In the genomic region with DNA sequence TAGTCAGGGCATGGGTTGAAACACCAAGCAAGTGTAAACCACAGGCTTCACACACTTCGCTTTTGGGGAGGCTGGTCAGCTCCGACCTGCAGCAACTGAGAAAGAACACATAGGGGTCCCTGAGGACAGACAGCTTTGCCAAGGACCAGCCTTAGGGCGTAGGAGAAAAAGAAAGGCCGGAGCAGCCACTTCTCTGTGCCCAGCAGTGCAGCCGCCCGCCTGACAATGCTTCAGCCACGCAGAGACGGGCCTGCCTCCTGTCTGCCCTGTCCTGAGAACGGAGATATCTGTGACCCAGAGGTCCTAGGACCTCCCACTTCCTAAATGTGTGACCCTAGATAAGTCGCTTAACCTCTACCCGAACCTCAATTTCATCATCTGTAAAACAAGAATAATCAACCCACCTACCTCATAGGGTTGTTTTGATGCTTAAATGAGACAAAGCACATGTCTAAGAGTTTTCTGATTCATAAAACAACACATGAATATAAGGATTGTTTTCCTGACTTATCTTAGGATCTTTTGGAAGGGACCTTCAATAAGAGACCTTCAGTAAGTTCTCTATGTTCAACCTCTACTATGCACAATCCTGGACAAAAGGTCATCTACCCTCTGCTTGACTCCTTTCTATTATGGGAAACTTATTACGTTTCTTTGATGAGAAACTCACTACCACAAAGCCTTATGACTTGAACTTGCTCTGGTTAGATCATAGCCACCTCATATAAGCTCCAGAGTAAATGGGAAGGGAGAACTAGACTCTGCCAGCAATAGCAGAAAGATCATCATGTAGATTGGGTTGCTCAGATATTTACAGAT, we compare ENCODE assay signal across 26 cellular contexts. TPM values are rescaled to one million over a fixed set of nuclear protein-coding genes. Genes with fewer than 3 reads are reported as not detected.
DNase-seq lines count a peak whose midpoint lies in the region; ATAC-seq, FAIRE-seq and TF ChIP-seq lines count a peak whose summit lies in the region.
"Had no signal": no experiment of that assay in that cellular context is flagged by ENCODE, and none has a peak within 500 bp of the region (broad histone marks: within the 10 kb centered on the region; RNA-seq: fewer than 3 reads in every experiment).

No MANE protein-coding gene starts in this region.

- BruUV-seq in HepG2 (replicated peaks; lab: Mats Ljungman, UMichigan) (no TSS peak), GM12878 (replicated peaks; lab: Mats Ljungman, UMichigan) (no TSS peak)

- TF ChIP-seq POLR2A in HepG2 (IDR thresholded peaks at IDR 0.05; ENCODE audit: insufficient read depth in 1 of 2, low read depth in 2 of 2, low read length in 2 of 2) (no peak), GM12878 (IDR thresholded peaks at IDR 0.05; ENCODE audit: low read depth, low read length) (no peak), suprapubic skin (IDR thresholded peaks at IDR 0.05) (no peak)

- H3K27ac ChIP-seq in liver (ENCODE audit: low read depth in 1 of 2, low read length in 2 of 2) (no peak overlapping the region), HepG2 (ENCODE audit: extremely low read length, insufficient read depth, low read length) (no peak overlapping the region), GM12878 (ENCODE audit: control insufficient read depth, insufficient read depth) (no peak overlapping the region), suprapubic skin (peak overlapping the region; percentile 19)
- H3K27ac ChIP-seq: brain microvascular endothelial cell, KMS-11, neutrophil had no signal

- H3K27me3 ChIP-seq in liver (ENCODE audit: control insufficient read depth in 4 of 4, insufficient read depth in 4 of 4, low read length in 3 of 4), result no peaks in the 10 kb centered on the region
- peaks cover 0 to 39% of the 10 kb centered on the region in 2 experiments; a peak in 3 of 5 replicates for H3K27me3 ChIP-seq in HepG2 (ENCODE audit: control insufficient read depth in 1 of 2, insufficient read depth in 2 of 2, low read length in 2 of 2)
- no peaks in the 10 kb centered on the region for H3K27me3 ChIP-seq in GM12878 (replicated peaks in 1 of 2; ENCODE audit: control insufficient read depth in 2 of 2, insufficient read depth in 2 of 2, low read length in 1 of 2)
- no peaks in the 10 kb centered on the region for H3K27me3 ChIP-seq in suprapubic skin
- H3K27me3 ChIP-seq: brain microvascular endothelial cell, neutrophil had no signal

- ATAC-seq in HepG2, result no peak
- ATAC-seq in GM12878, result no peak
- no peak for ATAC-seq in HG03097 (IDR thresholded peaks at IDR 0.05; ENCODE audit: low FRiP score, unreplicated experiment)
- ATAC-seq: activated T-cell treated with anti-CD3 and anti-CD28 coated beads, Interleukin-2, amount 50 U/mL, for 4 hours had no signal

- no peak for TF ChIP-seq CTCF in liver (IDR thresholded peaks at IDR 0.05; ENCODE audit: low read depth, low read length, missing input control)
- no peak for TF ChIP-seq CTCF in HepG2 (CRISPR knock-in tag; IDR thresholded peaks at IDR 0.05)
- TF ChIP-seq CTCF in GM12878 (IDR thresholded peaks at IDR 0.05 in 2 of 3, conservative IDR thresholded peaks at IDR 0.05 in 1 of 3; ENCODE audit: control insufficient read depth in 2 of 3, extremely low read depth in 1 of 3, insufficient read depth in 1 of 3, low read depth in 3 of 3, low read length in 3 of 3), result no peak
- TF ChIP-seq CTCF in suprapubic skin (IDR thresholded peaks at IDR 0.05), result no peak

- POLR2A ChIA-PET in HepG2 (lab: Yijun Ruan, JAX) (no interaction called here), GM12878 (lab: Charles Lee) (interaction anchor here (0.6 to 2.2 kb wide), 3 partner anchors 26 to 274 kb away, joined by 3 to 7 read pairs (median 4); no protein-coding TSS in a partner anchor)

- H2AFZ ChIP-seq in HepG2 (ENCODE audit: low read length), result no peak overlapping the region
- no peak overlapping the region; the same call in 1 of the 2 replicates for H2AFZ ChIP-seq in GM12878 (ENCODE audit: control insufficient read depth, low read depth, low read length)

- H3K36me3 Mint-ChIP-seq in immature natural killer cell, result no peaks in the 10 kb centered on the region
- H3K36me3 Mint-ChIP-seq: activated CD4-positive, alpha-beta memory T cell treated with anti-CD3 and anti-CD28 coated beads for 36 hours; CD4-positive, alpha-beta memory T cell had no signal

- RAD21 ChIA-PET in GM12878 (lab: Charles Lee; ENCODE audit: unreplicated experiment), result interaction anchor here (1.1 to 1.9 kb wide), 7 partner anchors 17 to 261 kb away, joined by 3 to 9 read pairs (median 4); no protein-coding TSS in a partner anchor

- H3K4me2 ChIP-seq in HepG2 (ENCODE audit: low read depth, low read length) (no peak overlapping the region), GM12878 (ENCODE audit: control insufficient read depth, insufficient read depth) (no peak overlapping the region)
- H3K4me2 ChIP-seq: KMS-11 had no signal

- intact Hi-C loops in HepG2 (cut with micrococcal nuclease; ENCODE audit: unreplicated experiment), result no loop called here
- intact Hi-C loops in GM12878 (cut with micrococcal nuclease; ENCODE audit: unreplicated experiment), result no loop called here

- H3K27ac Mint-ChIP-seq in immature natural killer cell, result peak overlapping the region; percentile 79 to 91 (median 88)
- H3K27ac Mint-ChIP-seq: activated CD4-positive, alpha-beta memory T cell treated with anti-CD3 and anti-CD28 coated beads for 36 hours; CD4-positive, alpha-beta memory T cell had no signal

- DNase-seq in HepG2 (ENCODE audit: low spot score) (no peak), GM12878 (ENCODE audit: low read depth, low spot score) (no peak), immature natural killer cell (peak; percentile 76 to 79 (median 78)), suprapubic skin (ENCODE audit: low spot score in 2 of 2) (no peak), NOMO-1 treated with DMSO at 0.1 percent for 48 hours (lab: John Stamatoyannopoulos, UW; ENCODE audit: unreplicated experiment) (no peak)
- DNase-seq in activated CD4-positive, CD25-positive, alpha-beta regulatory T cell treated with anti-CD3 and anti-CD28 coated beads, Interleukin-2, amount 50 U/mL, for 72 hours, result no peak
- DNase-seq: activated CD4-positive, alpha-beta memory T cell treated with anti-CD3 and anti-CD28 coated beads for 36 hours; activated T-cell treated with anti-CD3 and anti-CD28 coated beads, Interleukin-2, amount 50 U/mL, for 4 hours; brain microvascular endothelial cell; CD4-positive, alpha-beta memory T cell; MV-4-11; NCI-H187 treated with DMSO at 0.1 percent for 48 hours; NCI-H446; retina; RPMI8226; stimulated activated CD4-positive, alpha-beta T cell treated with anti-CD3 and anti-CD28 coated beads, Interleukin-15, amount 100 ng/mL, for 24 hours; stimulated activated naive CD4-positive, alpha-beta T cell; trophoblast cell had no signal

- H3K36me3 ChIP-seq in liver (ENCODE audit: control insufficient read depth in 4 of 4, insufficient read depth in 3 of 4, low read depth in 1 of 4, low read length in 3 of 4) (no peaks in the 10 kb centered on the region), HepG2 (replicated peaks in 1 of 2; ENCODE audit: control insufficient read depth in 1 of 2, insufficient read depth in 2 of 2, low read length in 2 of 2) (no peaks in the 10 kb centered on the region), GM12878 (ENCODE audit: control insufficient read depth in 2 of 2, insufficient read depth in 2 of 2, low read length in 1 of 2) (no peaks in the 10 kb centered on the region), suprapubic skin (no peaks in the 10 kb centered on the region)
- H3K36me3 ChIP-seq: brain microvascular endothelial cell, neutrophil had no signal

- 81% methylated on average over 12 of the region's 12 CpGs for WGBS in liver
- WGBS in HepG2 (ENCODE audit: low lambda C conversion rate), result 36% methylated on average over 12 of the region's 12 CpGs
- 84% methylated on average over 12 of the region's 12 CpGs for WGBS in GM12878 (ENCODE audit: insufficient coverage, insufficient replicate concordance, low lambda C conversion rate, missing lambda C conversion rate)
- WGBS in suprapubic skin, result 80% methylated on average over 12 of the region's 12 CpGs

- H3K4me3 ChIP-seq in liver (ENCODE audit: low read depth in 1 of 3, low read length in 3 of 3), result no peak overlapping the region
- no peak overlapping the region for H3K4me3 ChIP-seq in HepG2 (replicated peaks in 1 of 3; ENCODE audit: insufficient read depth in 1 of 3, low read depth in 2 of 3, low read length in 3 of 3)
- H3K4me3 ChIP-seq in GM12878, result no peak overlapping the region
- H3K4me3 ChIP-seq in suprapubic skin, result no peak overlapping the region
- H3K4me3 ChIP-seq: coronary artery had no signal

- no peaks in the 10 kb centered on the region for H3K9me3 ChIP-seq in liver (ENCODE audit: control insufficient read depth in 4 of 4, low read length in 3 of 4)
- no peaks in the 10 kb centered on the region for H3K9me3 ChIP-seq in HepG2 (ENCODE audit: low read length)
- peaks cover 3% of the 10 kb centered on the region for H3K9me3 ChIP-seq in GM12878 (replicated peaks; ENCODE audit: control insufficient read depth, insufficient read depth, low read length)
- no peaks in the 10 kb centered on the region for H3K9me3 ChIP-seq in suprapubic skin
- H3K9me3 ChIP-seq: neutrophil had no signal

- CTCF ChIA-PET in HepG2 (lab: Yijun Ruan, JAX; ENCODE audit: low intra/inter-chr PET ratio, low total read pairs) (interaction anchor here (1.8 kb wide), 1 partner anchor 256 kb away, joined by 4 read pairs; no protein-coding TSS in a partner anchor), GM12878 (lab: Yijun Ruan, JAX) (interaction anchor here (1.0 to 2.3 kb wide), 5 partner anchors 17 to 277 kb away, joined by 3 to 12 read pairs (median 5); no protein-coding TSS in a partner anchor)

- H4K20me1 ChIP-seq in HepG2 (ENCODE audit: insufficient read depth, low read length) (no peaks in the 10 kb centered on the region), GM12878 (ENCODE audit: control insufficient read depth, insufficient read depth) (no peaks in the 10 kb centered on the region)

- H3K27me3 Mint-ChIP-seq in immature natural killer cell (ENCODE audit: low read depth in 3 of 3), result peaks cover 0 to 10% (median under 1%) of the 10 kb centered on the region in 3 donors

- no peaks in the 10 kb centered on the region for H3K9me3 Mint-ChIP-seq in immature natural killer cell
- H3K9me3 Mint-ChIP-seq: activated CD4-positive, alpha-beta memory T cell treated with anti-CD3 and anti-CD28 coated beads for 36 hours; activated T-cell treated with anti-CD3 and anti-CD28 coated beads, Interleukin-2, amount 50 U/mL, for 4 hours had no signal

- peaks cover 73 to 89% of the 10 kb centered on the region in 2 donors for H3K4me1 Mint-ChIP-seq in immature natural killer cell

- TF ChIP-seq EP300 in HepG2 (IDR thresholded peaks at IDR 0.05; ENCODE audit: low read depth in 2 of 2, low read length in 2 of 2) (no peak), HepG2 (CRISPR knock-in tag; IDR thresholded peaks at IDR 0.05; ENCODE audit: borderline replicate concordance) (no peak), GM12878 (IDR thresholded peaks at IDR 0.05; ENCODE audit: borderline replicate concordance in 1 of 2, control insufficient read depth in 1 of 2, low read depth in 2 of 2, low read length in 2 of 2) (no peak), suprapubic skin (IDR thresholded peaks at IDR 0.05) (no peak)

- FAIRE-seq in HepG2 (lab: Jason Lieb, UNC) (no peak), GM12878 (lab: Jason Lieb, UNC) (no peak)
- FAIRE-seq: frontal cortex, TTC549 had no signal

- in situ Hi-C loops in HepG2 (cut with HindIII; ENCODE audit: extremely low pct_ligation_motif_present, low pct_unique_long_range_greater_than_20kb), result loop anchor here (25.0 kb wide), 1 partner anchor 509 kb away; no protein-coding TSS in a partner anchor
- in situ Hi-C loops in GM12878 (cut with MboI), result no loop called here

- TF ChIP-seq RAD21 in liver (IDR thresholded peaks at IDR 0.05) (no peak), HepG2 (CRISPR knock-in tag; IDR thresholded peaks at IDR 0.05) (no peak), GM12878 (IDR thresholded peaks at IDR 0.05; ENCODE audit: insufficient read depth, low read depth, low read length) (no peak)

- no peak overlapping the region for H3K9ac ChIP-seq in liver (ENCODE audit: low read depth in 1 of 2, low read length in 2 of 2)
- H3K9ac ChIP-seq in HepG2 (ENCODE audit: insufficient read depth, low read depth, low read length), result no peak overlapping the region
- H3K9ac ChIP-seq in GM12878 (ENCODE audit: control insufficient read depth, insufficient read depth, low read length), result no peak overlapping the region
- H3K9ac ChIP-seq: KMS-11 had no signal

- peak overlapping the region; percentile 56 to 86 (median 74) for H3K4me3 Mint-ChIP-seq in immature natural killer cell
- H3K4me3 Mint-ChIP-seq: activated CD4-positive, alpha-beta memory T cell treated with anti-CD3 and anti-CD28 coated beads for 36 hours; activated T-cell treated with anti-CD3 and anti-CD28 coated beads, Interleukin-2, amount 50 U/mL, for 4 hours; CD4-positive, alpha-beta memory T cell had no signal

- H3K79me2 ChIP-seq in HepG2 (ENCODE audit: insufficient read depth, low read length) (no peaks in the 10 kb centered on the region), GM12878 (ENCODE audit: control insufficient read depth, insufficient read depth, low read length) (no peaks in the 10 kb centered on the region; the same call in 1 of the 2 replicates)

- H3K4me1 ChIP-seq in liver (ENCODE audit: control insufficient read depth in 4 of 4, insufficient read depth in 4 of 4, low read length in 3 of 4) (peaks cover 0 to 8% (median 5%) of the 10 kb centered on the region in 4 donors), HepG2 (ENCODE audit: insufficient read depth, low read length) (no peaks in the 10 kb centered on the region), GM12878 (ENCODE audit: control insufficient read depth, insufficient read depth, low read length) (peaks cover 13% of the 10 kb centered on the region), suprapubic skin (peaks cover 11% of the 10 kb centered on the region)

- SMC1A ChIA-PET in GM12878 (lab: Charles Lee; ENCODE audit: uncharacterized antibody, unreplicated experiment), result interaction anchor here (0.6 to 6.0 kb wide), 13 partner anchors 10 to 363 kb away, joined by 3 to 36 read pairs (median 4); partner anchors contain the start of genes DPH3 and OXNAD1

RNA-seq across cellular contexts. Expression of gene RFTN1, which starts 32.9 kb away (rescaled TPM):
- total RNA-seq in liver, result 10 to 100 TPM in 1 of 2 donors, 1 to 10 TPM in 1; 4.4 to 20.4 TPM
- polyA plus RNA-seq in liver, result 10 to 100 TPM; 11.8 to 12.1 TPM
- not detected in 2 replicates for total RNA-seq in HepG2 (2016; rRNA removed; fragmentation: Illumina TruSeq; extraction: Trizol)
- 0.40 TPM in 1 of 2 replicates, not detected in the other for total RNA-seq in HepG2 (2016; cell fraction: cytosol; rRNA removed; fragmentation: Illumina TruSeq; extraction: Trizol; ENCODE audit: low read depth)
- total RNA-seq in HepG2 (2016; cell fraction: insoluble cytoplasmic fraction; rRNA removed; fragmentation: Illumina TruSeq; extraction: Trizol), result not detected in 2 replicates
- not detected in 2 replicates for total RNA-seq in HepG2 (2016; cell fraction: membrane; rRNA removed; fragmentation: Illumina TruSeq; extraction: Trizol)
- not detected in 2 replicates for total RNA-seq in HepG2 (2016; cell fraction: nucleus; rRNA removed; fragmentation: Illumina TruSeq; extraction: Trizol)
- polyA plus RNA-seq in HepG2 (2011; rRNA removed), result 0.24 TPM in 1 of 2 replicates, not detected in the other
- polyA plus RNA-seq in HepG2 (2011; cell fraction: cytosol; rRNA removed), result 0.08 and 0.22 TPM in 2 replicates
- polyA plus RNA-seq in HepG2 (2011; cell fraction: nucleus; rRNA removed), result 0.23 and 0.29 TPM in 2 replicates
- polyA plus RNA-seq in HepG2 (2012), result 0.30 and 0.35 TPM in 2 replicates
- not detected in 2 replicates for polyA plus RNA-seq in HepG2 (2016; cell fraction: cytosol; fragmentation: Illumina TruSeq; extraction: Trizol; ENCODE audit: low read depth)
- polyA plus RNA-seq in HepG2 (2016; cell fraction: insoluble cytoplasmic fraction; fragmentation: Illumina TruSeq; extraction: Trizol; ENCODE audit: low read depth), result not detected in 2 replicates
- not detected in 2 replicates for polyA plus RNA-seq in HepG2 (2016; cell fraction: membrane; fragmentation: Illumina TruSeq; extraction: Trizol; ENCODE audit: low read depth)
- polyA plus RNA-seq in HepG2 (2016; cell fraction: nucleus; fragmentation: Illumina TruSeq; extraction: Trizol; ENCODE audit: insufficient read depth, low read depth), result not detected in 2 replicates
- polyA minus RNA-seq in HepG2 (2011; rRNA and poly(A)+ RNA removed; ENCODE audit: low replicate concordance), result 0.12 TPM in 1 of 2 replicates, not detected in the other
- polyA minus RNA-seq in HepG2 (2011; cell fraction: cytosol; rRNA and poly(A)+ RNA removed), result not detected in 2 replicates
- not detected in 2 replicates for polyA minus RNA-seq in HepG2 (2011; cell fraction: nucleus; rRNA and poly(A)+ RNA removed)
- total RNA-seq in GM12878 (2013; cell fraction: nucleolus; rRNA removed), result 377 and 379 TPM in 2 replicates
- total RNA-seq in GM12878 (2014; rRNA removed), result 154 and 163 TPM in 2 replicates
- 145 TPM in 2 replicates for total RNA-seq in GM12878 (2014; rRNA removed; fragmentation: Illumina TruSeq; extraction: Trizol)
- total RNA-seq in GM12878 (2021), result 166 and 176 TPM in 2 replicates
- 68.5 TPM for polyA plus RNA-seq in GM12878 (2011; ENCODE audit: low read depth)
- 171 and 213 TPM in 2 replicates for polyA plus RNA-seq in GM12878 (2011; rRNA removed)
- 284 and 352 TPM in 2 replicates for polyA plus RNA-seq in GM12878 (2011; cell fraction: cytosol; rRNA removed)
- polyA plus RNA-seq in GM12878 (2011; cell fraction: nucleus; rRNA removed), result 306 TPM in 2 replicates
- 90.4 and 119 TPM in 2 replicates for polyA plus RNA-seq in GM12878 (2012)
- 146 and 170 TPM in 2 replicates for polyA plus RNA-seq in GM12878 (2014; fragmentation: Illumina TruSeq; extraction: Trizol)
- polyA plus RNA-seq in GM12878 (2014; fragmentation: Nextera tagmentation; extraction: Ambion mirVana), result 10 to 100 TPM; 20.6 to 38.9 TPM
- polyA plus RNA-seq in GM12878 (2014; rRNA removed), result 143 and 149 TPM in 2 replicates
- 10 to 100 TPM; 46.3 to 61.9 TPM for polyA plus RNA-seq in GM12878 (2016; fragmentation: Nextera tagmentation; extraction: Ambion mirVana)
- 198 and 256 TPM in 2 replicates for polyA minus RNA-seq in GM12878 (2011; rRNA and poly(A)+ RNA removed)
- 85.5 and 87.8 TPM in 2 replicates for polyA minus RNA-seq in GM12878 (2011; cell fraction: cytosol; rRNA and poly(A)+ RNA removed)
- 129 and 203 TPM in 2 replicates for polyA minus RNA-seq in GM12878 (2011; cell fraction: nucleus; rRNA and poly(A)+ RNA removed)
- 100 to 1,000 TPM in 2 of 3 donors, 10 to 100 TPM in 1; 96.5 to 194 (median 109) TPM for polyA plus RNA-seq in immature natural killer cell
- 10 to 100 TPM; 10.3 to 26.9 (median 22.3) TPM for total RNA-seq in suprapubic skin

RNA-seq across cellular contexts. Expression of gene DAZL, which starts 58.8 kb away (rescaled TPM):
- total RNA-seq in liver, result not detected
- not detected for polyA plus RNA-seq in liver
- total RNA-seq in HepG2 (2016; rRNA removed; fragmentation: Illumina TruSeq; extraction: Trizol), result not detected in 2 replicates
- not detected in 2 replicates for total RNA-seq in HepG2 (2016; cell fraction: cytosol; rRNA removed; fragmentation: Illumina TruSeq; extraction: Trizol; ENCODE audit: low read depth)
- not detected in 2 replicates for total RNA-seq in HepG2 (2016; cell fraction: insoluble cytoplasmic fraction; rRNA removed; fragmentation: Illumina TruSeq; extraction: Trizol)
- total RNA-seq in HepG2 (2016; cell fraction: membrane; rRNA removed; fragmentation: Illumina TruSeq; extraction: Trizol), result not detected in 2 replicates
- not detected in 2 replicates for total RNA-seq in HepG2 (2016; cell fraction: nucleus; rRNA removed; fragmentation: Illumina TruSeq; extraction: Trizol)
- polyA plus RNA-seq in HepG2 (2011; rRNA removed), result not detected in 2 replicates
- polyA plus RNA-seq in HepG2 (2011; cell fraction: cytosol; rRNA removed), result not detected in 2 replicates
- polyA plus RNA-seq in HepG2 (2011; cell fraction: nucleus; rRNA removed), result not detected in 2 replicates
- not detected in 2 replicates for polyA plus RNA-seq in HepG2 (2012)
- polyA plus RNA-seq in HepG2 (2016; cell fraction: cytosol; fragmentation: Illumina TruSeq; extraction: Trizol; ENCODE audit: low read depth), result not detected in 2 replicates
- polyA plus RNA-seq in HepG2 (2016; cell fraction: insoluble cytoplasmic fraction; fragmentation: Illumina TruSeq; extraction: Trizol; ENCODE audit: low read depth), result not detected in 2 replicates
- polyA plus RNA-seq in HepG2 (2016; cell fraction: membrane; fragmentation: Illumina TruSeq; extraction: Trizol; ENCODE audit: low read depth), result not detected in 2 replicates
- polyA plus RNA-seq in HepG2 (2016; cell fraction: nucleus; fragmentation: Illumina TruSeq; extraction: Trizol; ENCODE audit: insufficient read depth, low read depth), result not detected in 2 replicates
- not detected in 2 replicates for polyA minus RNA-seq in HepG2 (2011; rRNA and poly(A)+ RNA removed; ENCODE audit: low replicate concordance)
- not detected in 2 replicates for polyA minus RNA-seq in HepG2 (2011; cell fraction: cytosol; rRNA and poly(A)+ RNA removed)
- polyA minus RNA-seq in HepG2 (2011; cell fraction: nucleus; rRNA and poly(A)+ RNA removed), result not detected in 2 replicates
- not detected in 2 replicates for total RNA-seq in GM12878 (2013; cell fraction: nucleolus; rRNA removed)
- total RNA-seq in GM12878 (2014; rRNA removed), result 0.11 TPM in 2 replicates
- total RNA-seq in GM12878 (2014; rRNA removed; fragmentation: Illumina TruSeq; extraction: Trizol), result 0.13 and 0.14 TPM in 2 replicates
- total RNA-seq in GM12878 (2021), result 0.05 TPM in 1 of 2 replicates, not detected in the other
- polyA plus RNA-seq in GM12878 (2011; ENCODE audit: low read depth), result not detected
- polyA plus RNA-seq in GM12878 (2011; rRNA removed), result 0.04 and 0.07 TPM in 2 replicates
- 0.01 TPM in 1 of 2 replicates, not detected in the other for polyA plus RNA-seq in GM12878 (2011; cell fraction: cytosol; rRNA removed)
- polyA plus RNA-seq in GM12878 (2011; cell fraction: nucleus; rRNA removed), result not detected in 2 replicates
- 0.03 and 0.04 TPM in 2 replicates for polyA plus RNA-seq in GM12878 (2012)
- polyA plus RNA-seq in GM12878 (2014; fragmentation: Illumina TruSeq; extraction: Trizol), result 0.11 and 0.12 TPM in 2 replicates
- under 1 TPM; 0.20 to 0.23 TPM for polyA plus RNA-seq in GM12878 (2014; fragmentation: Nextera tagmentation; extraction: Ambion mirVana)
- polyA plus RNA-seq in GM12878 (2014; rRNA removed), result 0.09 and 0.15 TPM in 2 replicates
- under 1 TPM; 0.10 to 0.48 TPM for polyA plus RNA-seq in GM12878 (2016; fragmentation: Nextera tagmentation; extraction: Ambion mirVana)
- not detected in 2 replicates for polyA minus RNA-seq in GM12878 (2011; rRNA and poly(A)+ RNA removed)
- not detected in 2 replicates for polyA minus RNA-seq in GM12878 (2011; cell fraction: cytosol; rRNA and poly(A)+ RNA removed)
- polyA minus RNA-seq in GM12878 (2011; cell fraction: nucleus; rRNA and poly(A)+ RNA removed), result not detected in 2 replicates
- not detected for polyA plus RNA-seq in immature natural killer cell
- total RNA-seq in suprapubic skin, result under 1 TPM in 1 of 4 donors, not detected in 3; 0.25 TPM
- total RNA-seq: activated CD4-positive, alpha-beta memory T cell treated with anti-CD3 and anti-CD28 coated beads for 36 hours; CD4-positive, alpha-beta memory T cell; frontal cortex; mucosa of gallbladder had no signal
- polyA plus RNA-seq: CD4-positive, alpha-beta memory T cell had no signal

Comparison
In these comparisons a context has a peak if more than half of its experiments do, and no peak if none do; other contexts are left out.
1. DNase-seq: peak in immature natural killer cell (3 of 3); none in HepG2 (single experiment), GM12878 (single experiment), suprapubic skin (0 of 2), activated CD4-positive, CD25-positive, alpha-beta regulatory T cell treated with anti-CD3 and anti-CD28 coated beads, Interleukin-2, amount 50 U/mL, for 72 hours (single experiment) and NOMO-1 treated with DMSO at 0.1 percent for 48 hours (single experiment).